In the genomic region with DNA sequence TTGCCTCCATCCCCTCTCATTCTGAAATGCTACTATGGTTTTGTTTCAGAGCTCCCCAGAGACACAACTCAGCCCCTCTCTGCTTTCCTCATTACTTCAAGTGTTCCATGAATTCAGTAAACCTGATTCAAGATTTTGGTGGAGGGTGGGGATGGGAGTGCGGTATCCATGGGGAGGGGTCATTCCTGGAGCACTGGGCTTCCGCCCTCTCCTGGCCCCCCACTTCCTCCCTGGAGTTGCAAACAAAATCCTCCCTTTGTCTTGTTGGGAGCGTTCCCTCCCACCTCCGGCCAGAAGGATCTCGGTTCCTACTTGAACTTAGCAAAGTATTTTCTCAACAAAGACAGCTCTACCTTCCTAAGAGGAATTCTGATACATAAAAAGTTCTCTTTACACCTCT, we compare ENCODE assay signal across 2 cellular contexts.
TF ChIP-seq lines count a peak whose summit lies in the region.

No MANE protein-coding gene starts in this region.

TF ChIP-seq in GM23338, 12 proteins besides CTCF, POLR2A, EP300 and RAD21 (continued from another document):
- TF ChIP-seq, protein P1, sequence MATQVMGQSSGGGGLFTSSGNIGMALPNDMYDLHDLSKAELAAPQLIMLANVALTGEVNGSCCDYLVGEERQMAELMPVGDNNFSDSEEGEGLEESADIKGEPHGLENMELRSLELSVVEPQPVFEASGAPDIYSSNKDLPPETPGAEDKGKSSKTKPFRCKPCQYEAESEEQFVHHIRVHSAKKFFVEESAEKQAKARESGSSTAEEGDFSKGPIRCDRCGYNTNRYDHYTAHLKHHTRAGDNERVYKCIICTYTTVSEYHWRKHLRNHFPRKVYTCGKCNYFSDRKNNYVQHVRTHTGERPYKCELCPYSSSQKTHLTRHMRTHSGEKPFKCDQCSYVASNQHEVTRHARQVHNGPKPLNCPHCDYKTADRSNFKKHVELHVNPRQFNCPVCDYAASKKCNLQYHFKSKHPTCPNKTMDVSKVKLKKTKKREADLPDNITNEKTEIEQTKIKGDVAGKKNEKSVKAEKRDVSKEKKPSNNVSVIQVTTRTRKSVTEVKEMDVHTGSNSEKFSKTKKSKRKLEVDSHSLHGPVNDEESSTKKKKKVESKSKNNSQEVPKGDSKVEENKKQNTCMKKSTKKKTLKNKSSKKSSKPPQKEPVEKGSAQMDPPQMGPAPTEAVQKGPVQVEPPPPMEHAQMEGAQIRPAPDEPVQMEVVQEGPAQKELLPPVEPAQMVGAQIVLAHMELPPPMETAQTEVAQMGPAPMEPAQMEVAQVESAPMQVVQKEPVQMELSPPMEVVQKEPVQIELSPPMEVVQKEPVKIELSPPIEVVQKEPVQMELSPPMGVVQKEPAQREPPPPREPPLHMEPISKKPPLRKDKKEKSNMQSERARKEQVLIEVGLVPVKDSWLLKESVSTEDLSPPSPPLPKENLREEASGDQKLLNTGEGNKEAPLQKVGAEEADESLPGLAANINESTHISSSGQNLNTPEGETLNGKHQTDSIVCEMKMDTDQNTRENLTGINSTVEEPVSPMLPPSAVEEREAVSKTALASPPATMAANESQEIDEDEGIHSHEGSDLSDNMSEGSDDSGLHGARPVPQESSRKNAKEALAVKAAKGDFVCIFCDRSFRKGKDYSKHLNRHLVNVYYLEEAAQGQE (IDR thresholded peaks at IDR 0.05; ENCODE audit: unreplicated experiment): no peak
- TF ChIP-seq, protein P2, sequence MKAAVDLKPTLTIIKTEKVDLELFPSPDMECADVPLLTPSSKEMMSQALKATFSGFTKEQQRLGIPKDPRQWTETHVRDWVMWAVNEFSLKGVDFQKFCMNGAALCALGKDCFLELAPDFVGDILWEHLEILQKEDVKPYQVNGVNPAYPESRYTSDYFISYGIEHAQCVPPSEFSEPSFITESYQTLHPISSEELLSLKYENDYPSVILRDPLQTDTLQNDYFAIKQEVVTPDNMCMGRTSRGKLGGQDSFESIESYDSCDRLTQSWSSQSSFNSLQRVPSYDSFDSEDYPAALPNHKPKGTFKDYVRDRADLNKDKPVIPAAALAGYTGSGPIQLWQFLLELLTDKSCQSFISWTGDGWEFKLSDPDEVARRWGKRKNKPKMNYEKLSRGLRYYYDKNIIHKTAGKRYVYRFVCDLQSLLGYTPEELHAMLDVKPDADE (IDR thresholded peaks at IDR 0.05): no peak
- TF ChIP-seq, protein P3, sequence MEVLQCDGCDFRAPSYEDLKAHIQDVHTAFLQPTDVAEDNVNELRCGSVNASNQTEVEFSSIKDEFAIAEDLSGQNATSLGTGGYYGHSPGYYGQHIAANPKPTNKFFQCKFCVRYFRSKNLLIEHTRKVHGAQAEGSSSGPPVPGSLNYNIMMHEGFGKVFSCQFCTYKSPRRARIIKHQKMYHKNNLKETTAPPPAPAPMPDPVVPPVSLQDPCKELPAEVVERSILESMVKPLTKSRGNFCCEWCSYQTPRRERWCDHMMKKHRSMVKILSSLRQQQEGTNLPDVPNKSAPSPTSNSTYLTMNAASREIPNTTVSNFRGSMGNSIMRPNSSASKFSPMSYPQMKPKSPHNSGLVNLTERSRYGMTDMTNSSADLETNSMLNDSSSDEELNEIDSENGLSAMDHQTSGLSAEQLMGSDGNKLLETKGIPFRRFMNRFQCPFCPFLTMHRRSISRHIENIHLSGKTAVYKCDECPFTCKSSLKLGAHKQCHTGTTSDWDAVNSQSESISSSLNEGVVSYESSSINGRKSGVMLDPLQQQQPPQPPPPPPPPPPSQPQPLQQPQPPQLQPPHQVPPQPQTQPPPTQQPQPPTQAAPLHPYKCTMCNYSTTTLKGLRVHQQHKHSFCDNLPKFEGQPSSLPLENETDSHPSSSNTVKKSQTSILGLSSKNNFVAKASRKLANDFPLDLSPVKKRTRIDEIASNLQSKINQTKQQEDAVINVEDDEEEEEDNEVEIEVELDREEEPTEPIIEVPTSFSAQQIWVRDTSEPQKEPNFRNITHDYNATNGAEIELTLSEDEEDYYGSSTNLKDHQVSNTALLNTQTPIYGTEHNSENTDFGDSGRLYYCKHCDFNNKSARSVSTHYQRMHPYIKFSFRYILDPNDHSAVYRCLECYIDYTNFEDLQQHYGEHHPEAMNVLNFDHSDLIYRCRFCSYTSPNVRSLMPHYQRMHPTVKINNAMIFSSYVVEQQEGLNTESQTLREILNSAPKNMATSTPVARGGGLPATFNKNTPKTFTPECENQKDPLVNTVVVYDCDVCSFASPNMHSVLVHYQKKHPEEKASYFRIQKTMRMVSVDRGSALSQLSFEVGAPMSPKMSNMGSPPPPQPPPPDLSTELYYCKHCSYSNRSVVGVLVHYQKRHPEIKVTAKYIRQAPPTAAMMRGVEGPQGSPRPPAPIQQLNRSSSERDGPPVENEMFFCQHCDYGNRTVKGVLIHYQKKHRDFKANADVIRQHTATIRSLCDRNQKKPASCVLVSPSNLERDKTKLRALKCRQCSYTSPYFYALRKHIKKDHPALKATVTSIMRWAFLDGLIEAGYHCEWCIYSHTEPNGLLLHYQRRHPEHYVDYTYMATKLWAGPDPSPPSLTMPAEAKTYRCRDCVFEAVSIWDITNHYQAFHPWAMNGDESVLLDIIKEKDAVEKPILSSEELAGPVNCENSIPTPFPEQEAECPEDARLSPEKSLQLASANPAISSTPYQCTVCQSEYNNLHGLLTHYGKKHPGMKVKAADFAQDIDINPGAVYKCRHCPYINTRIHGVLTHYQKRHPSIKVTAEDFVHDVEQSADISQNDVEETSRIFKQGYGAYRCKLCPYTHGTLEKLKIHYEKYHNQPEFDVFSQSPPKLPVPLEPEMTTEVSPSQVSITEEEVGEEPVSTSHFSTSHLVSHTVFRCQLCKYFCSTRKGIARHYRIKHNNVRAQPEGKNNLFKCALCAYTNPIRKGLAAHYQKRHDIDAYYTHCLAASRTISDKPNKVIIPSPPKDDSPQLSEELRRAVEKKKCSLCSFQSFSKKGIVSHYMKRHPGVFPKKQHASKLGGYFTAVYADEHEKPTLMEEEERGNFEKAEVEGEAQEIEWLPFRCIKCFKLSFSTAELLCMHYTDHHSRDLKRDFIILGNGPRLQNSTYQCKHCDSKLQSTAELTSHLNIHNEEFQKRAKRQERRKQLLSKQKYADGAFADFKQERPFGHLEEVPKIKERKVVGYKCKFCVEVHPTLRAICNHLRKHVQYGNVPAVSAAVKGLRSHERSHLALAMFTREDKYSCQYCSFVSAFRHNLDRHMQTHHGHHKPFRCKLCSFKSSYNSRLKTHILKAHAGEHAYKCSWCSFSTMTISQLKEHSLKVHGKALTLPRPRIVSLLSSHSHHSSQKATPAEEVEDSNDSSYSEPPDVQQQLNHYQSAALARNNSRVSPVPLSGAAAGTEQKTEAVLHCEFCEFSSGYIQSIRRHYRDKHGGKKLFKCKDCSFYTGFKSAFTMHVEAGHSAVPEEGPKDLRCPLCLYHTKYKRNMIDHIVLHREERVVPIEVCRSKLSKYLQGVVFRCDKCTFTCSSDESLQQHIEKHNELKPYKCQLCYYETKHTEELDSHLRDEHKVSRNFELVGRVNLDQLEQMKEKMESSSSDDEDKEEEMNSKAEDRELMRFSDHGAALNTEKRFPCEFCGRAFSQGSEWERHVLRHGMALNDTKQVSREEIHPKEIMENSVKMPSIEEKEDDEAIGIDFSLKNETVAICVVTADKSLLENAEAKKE (CRISPR knock-in tag; IDR thresholded peaks at IDR 0.05): no peak
- no peak for TF ChIP-seq ZNF331 (CRISPR knock-in tag; IDR thresholded peaks at IDR 0.05; ENCODE audit: low read depth)
- no peak for TF ChIP-seq ZNF114 (CRISPR knock-in tag; IDR thresholded peaks at IDR 0.05)
- no peak for TF ChIP-seq EZH2phosphoT487 (IDR thresholded peaks at IDR 0.05; ENCODE audit: unreplicated experiment)
- TF ChIP-seq EZH2 (IDR thresholded peaks at IDR 0.05; ENCODE audit: low read depth, unreplicated experiment): no peak
- TF ChIP-seq POLR2AphosphoS5 (IDR thresholded peaks at IDR 0.05; ENCODE audit: low read depth): no peak
- TF ChIP-seq NANOG (IDR thresholded peaks at IDR 0.05; ENCODE audit: borderline replicate concordance): no peak

TF ChIP-seq in H1, 55 proteins besides CTCF, POLR2A, EP300 and RAD21 (continued from another document):
- no peak for TF ChIP-seq CBX5 (IDR thresholded peaks at IDR 0.05; ENCODE audit: low read depth, low read length)
